Comparison of ENCODE assay signal across 8 cellular contexts in the genomic region with DNA sequence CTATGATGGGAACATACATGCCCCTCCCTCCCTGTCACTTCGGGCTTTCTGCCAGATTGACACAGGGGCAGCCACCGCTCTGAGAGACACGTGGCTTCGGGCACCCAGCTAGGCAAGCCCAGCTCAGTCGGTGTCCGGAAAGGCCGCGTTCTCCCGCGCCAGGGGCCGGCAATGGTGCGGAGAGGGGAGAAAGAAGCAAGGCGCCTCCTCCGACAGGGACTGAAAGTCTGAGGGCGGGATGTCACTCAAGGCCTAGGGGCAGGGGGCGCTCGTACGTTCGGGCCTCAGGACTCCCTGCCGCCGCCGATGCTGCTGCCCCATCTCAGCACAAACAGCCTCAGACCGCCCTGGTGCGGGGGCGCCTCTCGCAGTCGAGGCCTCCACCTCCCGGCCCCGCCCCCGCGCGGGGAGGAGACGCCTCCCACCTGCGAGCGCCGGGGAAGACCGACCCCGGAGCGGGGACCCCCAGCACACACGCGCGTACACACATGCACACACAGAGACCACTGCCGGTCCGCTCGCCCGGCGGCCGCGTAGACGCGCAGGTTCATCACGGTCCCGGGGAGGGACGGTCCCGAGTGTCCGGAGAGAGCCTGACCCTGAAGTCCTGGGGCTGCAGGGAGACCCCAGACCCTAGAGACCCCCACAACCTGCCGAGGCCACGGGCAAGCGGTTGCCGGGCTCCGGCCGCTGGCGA. TPM values are rescaled to one million over a fixed set of nuclear protein-coding genes. Genes with fewer than 3 reads are reported as not detected.
DNase-seq lines count a peak whose midpoint lies in the region; ATAC-seq and TF ChIP-seq lines count a peak whose summit lies in the region.

No MANE protein-coding gene starts in this region.

- H3K36me3 ChIP-seq in neuron (ENCODE audit: insufficient read depth, low read length) (no peaks in the 10 kb centered on the region), vagina (no peaks in the 10 kb centered on the region)

- TF ChIP-seq CTCF in AG09309 (IDR thresholded peaks at IDR 0.05; ENCODE audit: control insufficient read depth, insufficient read depth, low read depth, low read length, missing control alignments) (peak; percentile 2), HFFc6 (IDR thresholded peaks at IDR 0.05) (peak; percentile 38), vagina (IDR thresholded peaks at IDR 0.05) (no peak)

- H3K4me1 Mint-ChIP-seq in HFFc6 (ENCODE audit: low read depth) (no peaks in the 10 kb centered on the region), T-helper 17 cell (peaks cover 13% of the 10 kb centered on the region)

- H3K36me3 Mint-ChIP-seq in HFFc6 (ENCODE audit: low read depth): no peaks in the 10 kb centered on the region
- peaks cover 9% of the 10 kb centered on the region for H3K36me3 Mint-ChIP-seq in T-helper 17 cell (ENCODE audit: low read depth)

- no peaks in the 10 kb centered on the region for H3K9me3 Mint-ChIP-seq in HFFc6

- peaks cover 40% of the 10 kb centered on the region for H3K27me3 Mint-ChIP-seq in HFFc6 (ENCODE audit: insufficient read depth)
- peaks cover 70% of the 10 kb centered on the region for H3K27me3 Mint-ChIP-seq in T-helper 17 cell

- H3K27ac ChIP-seq in vagina: no peak overlapping the region

- intact Hi-C loops in vagina (cut with DNase I): loop anchor here (10.0 kb wide), 1 partner anchor 559 kb away; a partner anchor contains a TSS

- no peak for DNase-seq in AG09309 (ENCODE audit: low read depth)
- DNase-seq in HFFc6: no peak
- peak in 2 of 3 donors; percentile 18 to 23 for DNase-seq in T-helper 17 cell
- peak; percentile 79 for DNase-seq in cerebellar cortex (ENCODE audit: low spot score)
- no peak for DNase-seq in vagina (ENCODE audit: extremely low spot score in 2 of 2)
- no peak for DNase-seq in T1000 (lab: John Stamatoyannopoulos, UW)

- H3K27ac Mint-ChIP-seq in HFFc6 (no peak overlapping the region), T-helper 17 cell (no peak overlapping the region)

- peak; percentile 67 for ATAC-seq in T-helper 17 cell
- no peak for ATAC-seq in GM21367 (IDR thresholded peaks at IDR 0.05; ENCODE audit: unreplicated experiment)

- H3K9me3 ChIP-seq in T-helper 17 cell (ENCODE audit: control insufficient read depth, low read length, poor library complexity, severe bottlenecking) (no peaks in the 10 kb centered on the region), neuron (ENCODE audit: low read length) (no peaks in the 10 kb centered on the region), vagina (no peaks in the 10 kb centered on the region)

- H3K4me1 ChIP-seq in neuron (ENCODE audit: insufficient read depth, low read length): peaks cover 13% of the 10 kb centered on the region
- H3K4me1 ChIP-seq in vagina: peaks cover 25% of the 10 kb centered on the region

- H2AFZ ChIP-seq in neuron (ENCODE audit: low read depth, low read length): peak overlapping the region; percentile 59

- H3K4me3 ChIP-seq in AG09309 (ENCODE audit: control insufficient read depth, low read depth, low read length) (peak overlapping the region; percentile 7; the same call in 1 of the 2 replicates), neuron (ENCODE audit: low read length) (peak overlapping the region; percentile 23), vagina (peak overlapping the region; percentile 29 to 50)

- no peak overlapping the region for H3K4me3 Mint-ChIP-seq in HFFc6
- peak overlapping the region; percentile 78 for H3K4me3 Mint-ChIP-seq in T-helper 17 cell

- TF ChIP-seq POLR2A in vagina (IDR thresholded peaks at IDR 0.05): no peak

- H3K27me3 ChIP-seq in neuron (ENCODE audit: insufficient read depth, low read length) (peaks cover 92% of the 10 kb centered on the region), vagina (peaks cover 7% of the 10 kb centered on the region)

RNA-seq across cellular contexts. Expression of a gene that starts 1.9 kb away (rescaled TPM):
- total RNA-seq in HFFc6 (2021; fragmentation: NEBNext Ultra II Directional; extraction: Animal tissue kit (Norgen Biotek cat#: 25700)): under 1 TPM in 2 of 6 experiments, not detected in 4; 0.12 to 0.14 TPM
- total RNA-seq in T-helper 17 cell (not detected), vagina (not detected)

Comparison
In these comparisons a context has a peak if more than half of its experiments do, and no peak if none do; other contexts are left out.
1. DNase-seq: peak in T-helper 17 cell (2 of 3) and cerebellar cortex (single experiment); none in AG09309 (single experiment), HFFc6 (single experiment), vagina (0 of 2) and T1000 (single experiment).
2. CTCF ChIP-seq: peak in AG09309 (single experiment) and HFFc6 (single experiment); none in vagina (0 of 3).
3. Peak in every context shown above with its lines, with median percentiles within 50 percentile points of each other: H3K4me3 ChIP-seq.